In the genomic region with DNA sequence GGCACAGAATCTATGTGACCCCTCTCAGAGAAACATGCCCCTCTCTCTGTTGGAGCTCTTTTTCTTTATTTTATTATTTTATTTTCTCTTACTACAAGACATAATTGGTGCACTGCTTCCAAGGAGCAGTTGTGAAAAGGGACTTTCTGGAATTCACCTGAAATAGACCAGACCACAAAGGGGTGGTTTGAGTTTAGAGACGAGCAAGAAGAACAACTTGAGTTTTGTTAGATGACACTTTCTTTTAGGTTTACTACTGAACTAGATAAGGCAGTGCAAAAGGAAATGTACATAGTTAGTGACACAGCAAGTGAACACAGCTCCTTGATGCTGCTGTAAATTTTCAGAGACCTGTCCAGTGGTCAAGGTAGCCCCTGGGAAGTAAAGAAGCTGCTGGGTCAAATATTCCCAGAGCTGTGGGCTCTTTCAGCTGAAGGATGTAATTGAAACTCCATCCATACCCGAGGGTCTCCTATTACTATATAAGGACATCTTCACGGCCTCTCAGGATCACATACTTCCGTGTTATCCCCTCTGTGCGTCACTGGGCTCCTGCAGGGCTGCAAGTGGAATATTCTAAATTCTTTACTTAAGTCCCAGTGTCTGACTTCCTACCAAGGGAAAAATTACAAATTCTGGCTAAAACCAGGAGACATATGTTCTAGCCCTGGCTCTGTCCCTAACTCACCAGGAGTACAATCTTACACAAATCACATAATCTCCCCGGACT, we compare ENCODE assay signal across 18 cellular contexts.
A peak's percentile ranks its signal among the peaks of the same experiment; 100 is the strongest.
DNase-seq lines count a peak whose midpoint lies in the region; ATAC-seq, FAIRE-seq and TF ChIP-seq lines count a peak whose summit lies in the region.
"Had no signal": no experiment of that assay in that cellular context is flagged by ENCODE, and none has a peak within 500 bp of the region (broad histone marks: within the 10 kb centered on the region; RNA-seq: fewer than 3 reads in every experiment).

No MANE protein-coding gene starts in this region.

- H3K23ac ChIP-seq in H1 (ENCODE audit: insufficient read length) (no peak overlapping the region), mesenchymal stem cell (ENCODE audit: low read length in 2 of 2) (no peak overlapping the region)

- no peaks in the 10 kb centered on the region for H3K36me3 ChIP-seq in cardiac muscle cell
- no peaks in the 10 kb centered on the region for H3K36me3 ChIP-seq in H1 (ENCODE audit: control insufficient read depth in 2 of 4, insufficient read depth in 4 of 4, low read length in 3 of 4)
- H3K36me3 ChIP-seq in mesenchymal stem cell (ENCODE audit: control insufficient read depth in 1 of 2, insufficient read depth in 2 of 2, low read depth in 1 of 2, low read length in 2 of 2) = no peaks in the 10 kb centered on the region
- H3K36me3 ChIP-seq: SJSA1 had no signal

- no peaks in the 10 kb centered on the region for H3K23me2 ChIP-seq in H1 (ENCODE audit: low read depth, low read length)

- H3K14ac ChIP-seq in H1 (ENCODE audit: insufficient read length) = no peak overlapping the region
- no peak overlapping the region for H3K14ac ChIP-seq in mesenchymal stem cell (ENCODE audit: low read length in 2 of 2)

- H3K9me3 Mint-ChIP-seq in activated T-helper 2 cell treated with anti-CD3 and anti-CD28 coated beads, Interferon-gamma antibody, Interleukin-2, Interleukin-4, amounts not matched to agents 10 μg/mL and 5 μg/mL and 100 μg/mL, durations not matched to agents 14 hours and 24 hours and 36 hours = peaks cover 5% of the 10 kb centered on the region
- no peaks in the 10 kb centered on the region for H3K9me3 Mint-ChIP-seq in activated T-cell treated with anti-CD3 and anti-CD28 coated beads, Interleukin-2, amount 50 U/mL, for 24 hours

- no peaks in the 10 kb centered on the region for H3K79me1 ChIP-seq in H1 (ENCODE audit: low read depth, low read length)
- no peaks in the 10 kb centered on the region for H3K79me1 ChIP-seq in mesenchymal stem cell (replicated peaks; ENCODE audit: low read length, poor library complexity, severe bottlenecking)

- 82% methylated on average over 6 of the region's 6 CpGs; no CpG with 5 or more reads in 1 of the 2 experiments for WGBS in H1 (ENCODE audit: extremely low coverage in 1 of 2, insufficient coverage in 1 of 2, insufficient read length in 1 of 2, insufficient replicate concordance in 2 of 2, low coverage in 1 of 2, low lambda C conversion rate in 2 of 2, missing lambda C conversion rate in 1 of 2), 2 experiments
- WGBS in mesenchymal stem cell = 54% methylated on average over 6 of the region's 6 CpGs

- H2BK15ac ChIP-seq in H1 (ENCODE audit: low read length) = no peak overlapping the region
- no peak overlapping the region for H2BK15ac ChIP-seq in mesenchymal stem cell (ENCODE audit: low read depth, poor library complexity, severe bottlenecking)

- no peak overlapping the region for H2BK5ac ChIP-seq in H1 (ENCODE audit: low read depth, low read length)
- peak overlapping the region; percentile 59 for H2BK5ac ChIP-seq in mesenchymal stem cell (ENCODE audit: low read depth, low read length, poor library complexity, severe bottlenecking)

- no peaks in the 10 kb centered on the region for H3K36me3 Mint-ChIP-seq in activated T-helper 2 cell treated with anti-CD3 and anti-CD28 coated beads, Interferon-gamma antibody, Interleukin-2, Interleukin-4, amounts not matched to agents 10 μg/mL and 5 μg/mL and 100 μg/mL, durations not matched to agents 14 hours and 24 hours and 36 hours (ENCODE audit: low read depth)
- no peaks in the 10 kb centered on the region for H3K36me3 Mint-ChIP-seq in activated T-cell treated with anti-CD3 and anti-CD28 coated beads, Interleukin-2, amount 50 U/mL, for 24 hours (ENCODE audit: low read depth)

- no peak overlapping the region for H4K5ac ChIP-seq in H1 (ENCODE audit: insufficient read length, low read depth, low read length)

- no peaks in the 10 kb centered on the region for H3K27me3 Mint-ChIP-seq in activated T-helper 2 cell treated with anti-CD3 and anti-CD28 coated beads, Interferon-gamma antibody, Interleukin-2, Interleukin-4, amounts not matched to agents 10 μg/mL and 5 μg/mL and 100 μg/mL, durations not matched to agents 14 hours and 24 hours and 36 hours (ENCODE audit: low read depth)
- H3K27me3 Mint-ChIP-seq in activated T-cell treated with anti-CD3 and anti-CD28 coated beads, Interleukin-2, amount 50 U/mL, for 24 hours = peaks cover 5% of the 10 kb centered on the region

- DNase-seq in cardiac muscle cell (ENCODE audit: low read depth in 1 of 2, low spot score in 1 of 2) = peak; percentile 31 to 68
- no peak for DNase-seq in left ventricle myocardium superior
- no peak for DNase-seq in H1 (ENCODE audit: low read depth in 1 of 2, low spot score in 2 of 2)
- DNase-seq in mesenchymal stem cell = peak; percentile 47
- DNase-seq in activated T-helper 2 cell treated with anti-CD3 and anti-CD28 coated beads, Interferon-gamma antibody, Interleukin-2, Interleukin-4, amounts not matched to agents 10 μg/mL and 5 μg/mL and 100 μg/mL, durations not matched to agents 14 hours and 24 hours and 36 hours (ENCODE audit: low spot score) = no peak
- DNase-seq in NCI-H1694 treated with DMSO at 0.1 percent for 48 hours (lab: John Stamatoyannopoulos, UW) = no peak
- DNase-seq in activated T-cell treated with anti-CD3 and anti-CD28 coated beads, Interleukin-2, amount 50 U/mL, for 24 hours = no peak
- DNase-seq: C1 segment of cervical spinal cord, GM23248, KBM-7, NCI-H1105, NCI-H187, NCI-H446 treated with DMSO at 0.1 percent for 48 hours, NCI-H748 treated with DMSO at 0.1 percent for 48 hours, PC-3 had no signal

- CTCF ChIA-PET in H1 (lab: Charles Lee; ENCODE audit: partially characterized antibody) = no interaction called here

- no peak for FAIRE-seq in H1 (lab: Jason Lieb, UNC)

- H3K27ac ChIP-seq in cardiac muscle cell = peak overlapping the region; percentile 79
- no peak overlapping the region for H3K27ac ChIP-seq in H1 (ENCODE audit: low read depth, low read length)
- peak overlapping the region; percentile 67 for H3K27ac ChIP-seq in mesenchymal stem cell (ENCODE audit: low read length, poor library complexity, severe bottlenecking)
- H3K27ac ChIP-seq: 22Rv1, GM23248, SJSA1 had no signal

- H4K91ac ChIP-seq in H1 (replicated peaks; ENCODE audit: insufficient read length, low read length) (no peak overlapping the region), mesenchymal stem cell (ENCODE audit: low read length) (no peak overlapping the region)

- H3K18ac ChIP-seq in H1 (ENCODE audit: extremely low read depth, low read length) (no peak overlapping the region), mesenchymal stem cell (ENCODE audit: low read depth in 1 of 2, low read length in 2 of 2) (no peak overlapping the region)

- H3K4me3 ChIP-seq in cardiac muscle cell (no peak overlapping the region), H1 (ENCODE audit: extremely low read depth in 1 of 4, insufficient read depth in 2 of 4, low read depth in 3 of 4, low read length in 4 of 4) (no peak overlapping the region), mesenchymal stem cell (ENCODE audit: insufficient read depth in 1 of 2, low read depth in 1 of 2, low read length in 2 of 2) (no peak overlapping the region)
- H3K4me3 ChIP-seq: GM23248, SJSA1 had no signal

- H3K4me1 ChIP-seq in cardiac muscle cell (ENCODE audit: low read depth) = no peaks in the 10 kb centered on the region
- H3K4me1 ChIP-seq in H1 (replicated peaks in 1 of 4; ENCODE audit: control insufficient read depth in 3 of 4, insufficient read depth in 4 of 4, low read length in 3 of 4) = no peaks in the 10 kb centered on the region
- H3K4me1 ChIP-seq in mesenchymal stem cell (ENCODE audit: control insufficient read depth, insufficient read depth, low read depth, low read length) = peaks cover 3% of the 10 kb centered on the region

- H3K27ac Mint-ChIP-seq in activated T-helper 2 cell treated with anti-CD3 and anti-CD28 coated beads, Interferon-gamma antibody, Interleukin-2, Interleukin-4, amounts not matched to agents 10 μg/mL and 5 μg/mL and 100 μg/mL, durations not matched to agents 14 hours and 24 hours and 36 hours = no peak overlapping the region
- no peak overlapping the region for H3K27ac Mint-ChIP-seq in activated T-cell treated with anti-CD3 and anti-CD28 coated beads, Interleukin-2, amount 50 U/mL, for 24 hours

- H3K4ac ChIP-seq in H1 (replicated peaks; ENCODE audit: insufficient read length, low read depth, low read length) = no peak overlapping the region
- H3K4ac ChIP-seq in mesenchymal stem cell (ENCODE audit: low read depth in 1 of 2, low read length in 2 of 2) = no peak overlapping the region

- H4K8ac ChIP-seq in H1 (ENCODE audit: extremely low read depth, insufficient read depth, low read length) (no peak overlapping the region), mesenchymal stem cell (ENCODE audit: low read length) (no peak overlapping the region)

- no peaks in the 10 kb centered on the region for H3K27me3 ChIP-seq in cardiac muscle cell
- no peaks in the 10 kb centered on the region for H3K27me3 ChIP-seq in H1 (replicated peaks in 1 of 4; ENCODE audit: control insufficient read depth in 3 of 4, extremely low read depth in 1 of 4, insufficient read depth in 3 of 4, low read length in 3 of 4)
- H3K27me3 ChIP-seq in mesenchymal stem cell (ENCODE audit: control insufficient read depth in 1 of 2, insufficient read depth in 1 of 2, low read length in 2 of 2) = no peaks in the 10 kb centered on the region
- H3K27me3 ChIP-seq: SJSA1 had no signal

- POLR2A ChIA-PET in H1 (lab: Charles Lee; ENCODE audit: partially characterized antibody) = no interaction called here

- TF ChIP-seq CTCF in cardiac muscle cell (IDR thresholded peaks at IDR 0.05; ENCODE audit: low read depth, low read length) = no peak
- no peak for TF ChIP-seq CTCF in H1 (IDR thresholded peaks at IDR 0.05; ENCODE audit: control extremely low read depth in 1 of 3, insufficient read depth in 1 of 3, low read depth in 1 of 3, low read length in 3 of 3)

- no peak for TF ChIP-seq EP300 in H1 (IDR thresholded peaks at IDR 0.05; ENCODE audit: borderline replicate concordance in 1 of 2, low read depth in 2 of 2, low read length in 2 of 2)

- no peak overlapping the region for H2BK120ac ChIP-seq in H1 (replicated peaks; ENCODE audit: low read depth, low read length)
- H2BK120ac ChIP-seq in mesenchymal stem cell (ENCODE audit: low read depth, low read length) = no peak overlapping the region

- no peaks in the 10 kb centered on the region for H3K9me3 ChIP-seq in cardiac muscle cell (ENCODE audit: low read depth)
- H3K9me3 ChIP-seq in H1 (ENCODE audit: insufficient read depth in 2 of 2, low read depth in 1 of 2, low read length in 1 of 2) = no peaks in the 10 kb centered on the region
- no peaks in the 10 kb centered on the region for H3K9me3 ChIP-seq in mesenchymal stem cell (ENCODE audit: control insufficient read depth, low read length)
- H3K9me3 ChIP-seq: SJSA1 had no signal

- no peak overlapping the region for H2AFZ ChIP-seq in H1 (ENCODE audit: low read length)
- H2AFZ ChIP-seq in mesenchymal stem cell (ENCODE audit: low read depth, low read length) = no peak overlapping the region
- H2AFZ ChIP-seq: GM23248 had no signal

- no peak overlapping the region for H3K56ac ChIP-seq in H1 (replicated peaks; ENCODE audit: insufficient read length, low read depth, low read length)

- no peaks in the 10 kb centered on the region for H3K4me1 Mint-ChIP-seq in activated T-helper 2 cell treated with anti-CD3 and anti-CD28 coated beads, Interferon-gamma antibody, Interleukin-2, Interleukin-4, amounts not matched to agents 10 μg/mL and 5 μg/mL and 100 μg/mL, durations not matched to agents 14 hours and 24 hours and 36 hours (ENCODE audit: low read depth)
- H3K4me1 Mint-ChIP-seq in activated T-cell treated with anti-CD3 and anti-CD28 coated beads, Interleukin-2, amount 50 U/mL, for 24 hours (ENCODE audit: low read depth) = peaks cover 2% of the 10 kb centered on the region

- no peaks in the 10 kb centered on the region for H4K20me1 ChIP-seq in H1 (replicated peaks in 1 of 2; ENCODE audit: control insufficient read depth in 1 of 2, insufficient read depth in 2 of 2, low read length in 2 of 2)

- TF ChIP-seq POLR2A in H1 (IDR thresholded peaks at IDR 0.05; ENCODE audit: control extremely low read depth in 1 of 2, low read depth in 2 of 2, low read length in 2 of 2) = no peak

- H3K4me3 Mint-ChIP-seq in activated T-helper 2 cell treated with anti-CD3 and anti-CD28 coated beads, Interferon-gamma antibody, Interleukin-2, Interleukin-4, amounts not matched to agents 10 μg/mL and 5 μg/mL and 100 μg/mL, durations not matched to agents 14 hours and 24 hours and 36 hours (ENCODE audit: low read depth) = no peak overlapping the region
- H3K4me3 Mint-ChIP-seq in activated T-cell treated with anti-CD3 and anti-CD28 coated beads, Interleukin-2, amount 50 U/mL, for 24 hours = no peak overlapping the region

- H3K9ac ChIP-seq in H1 (replicated peaks in 1 of 4; ENCODE audit: extremely low read depth in 1 of 4, low read depth in 3 of 4, low read length in 3 of 4) = no peak overlapping the region
- no peak overlapping the region for H3K9ac ChIP-seq in mesenchymal stem cell (ENCODE audit: low read length)
- H3K9ac ChIP-seq: GM23248 had no signal

- ATAC-seq in left ventricle myocardium superior (no peak), HG03108 (IDR thresholded peaks at IDR 0.05; ENCODE audit: unreplicated experiment) (no peak)
- ATAC-seq: PC-3 had no signal

- H2AK5ac ChIP-seq in H1 (ENCODE audit: low read depth, low read length) = no peak overlapping the region
- H2AK5ac ChIP-seq in mesenchymal stem cell (ENCODE audit: low read length, severe bottlenecking) = peak overlapping the region; percentile 76

- H2BK20ac ChIP-seq in H1 (ENCODE audit: low read length) = no peak overlapping the region

- no peaks in the 10 kb centered on the region for H3K79me2 ChIP-seq in H1 (ENCODE audit: control insufficient read depth in 1 of 2, insufficient read depth in 2 of 2, low read length in 2 of 2)

- H2BK12ac ChIP-seq in H1 (ENCODE audit: low read depth, low read length) = no peak overlapping the region
- H2BK12ac ChIP-seq in mesenchymal stem cell (ENCODE audit: low read length in 2 of 2) = no peak overlapping the region

- TF ChIP-seq RAD21 in H1 (IDR thresholded peaks at IDR 0.05 in 1 of 2, conservative IDR thresholded peaks at IDR 0.05 in 1 of 2; ENCODE audit: low read depth in 2 of 2, low read length in 2 of 2) = no peak

- intact Hi-C loops in left ventricle myocardium superior (cut with micrococcal nuclease) = no loop called here
- intact Hi-C loops in activated T-helper 2 cell treated with anti-CD3 and anti-CD28 coated beads, Interferon-gamma antibody, Interleukin-2, Interleukin-4, amounts not matched to agents 10 μg/mL and 5 μg/mL and 100 μg/mL, durations not matched to agents 14 hours and 24 hours and 36 hours (cut with micrococcal nuclease) = no loop called here

- H3K4me2 ChIP-seq in H1 (ENCODE audit: insufficient read depth in 1 of 2, low read depth in 2 of 2, low read length in 2 of 2) (no peak overlapping the region), mesenchymal stem cell (ENCODE audit: low read length, poor library complexity, severe bottlenecking) (no peak overlapping the region)

Comparison
In these comparisons a context has a peak if more than half of its experiments do, and no peak if none do; other contexts are left out.
1. DNase-seq: peak in cardiac muscle cell (2 of 2) and mesenchymal stem cell (single experiment); none in left ventricle myocardium superior (single experiment), H1 (0 of 2), activated T-helper 2 cell treated with anti-CD3 and anti-CD28 coated beads, Interferon-gamma antibody, Interleukin-2, Interleukin-4, amounts not matched to agents 10 μg/mL and 5 μg/mL and 100 μg/mL, durations not matched to agents 14 hours and 24 hours and 36 hours (single experiment), NCI-H1694 treated with DMSO at 0.1 percent for 48 hours (single experiment) and activated T-cell treated with anti-CD3 and anti-CD28 coated beads, Interleukin-2, amount 50 U/mL, for 24 hours (single experiment).